ENCODE assay signal across 8 cellular contexts in the genomic region with DNA sequence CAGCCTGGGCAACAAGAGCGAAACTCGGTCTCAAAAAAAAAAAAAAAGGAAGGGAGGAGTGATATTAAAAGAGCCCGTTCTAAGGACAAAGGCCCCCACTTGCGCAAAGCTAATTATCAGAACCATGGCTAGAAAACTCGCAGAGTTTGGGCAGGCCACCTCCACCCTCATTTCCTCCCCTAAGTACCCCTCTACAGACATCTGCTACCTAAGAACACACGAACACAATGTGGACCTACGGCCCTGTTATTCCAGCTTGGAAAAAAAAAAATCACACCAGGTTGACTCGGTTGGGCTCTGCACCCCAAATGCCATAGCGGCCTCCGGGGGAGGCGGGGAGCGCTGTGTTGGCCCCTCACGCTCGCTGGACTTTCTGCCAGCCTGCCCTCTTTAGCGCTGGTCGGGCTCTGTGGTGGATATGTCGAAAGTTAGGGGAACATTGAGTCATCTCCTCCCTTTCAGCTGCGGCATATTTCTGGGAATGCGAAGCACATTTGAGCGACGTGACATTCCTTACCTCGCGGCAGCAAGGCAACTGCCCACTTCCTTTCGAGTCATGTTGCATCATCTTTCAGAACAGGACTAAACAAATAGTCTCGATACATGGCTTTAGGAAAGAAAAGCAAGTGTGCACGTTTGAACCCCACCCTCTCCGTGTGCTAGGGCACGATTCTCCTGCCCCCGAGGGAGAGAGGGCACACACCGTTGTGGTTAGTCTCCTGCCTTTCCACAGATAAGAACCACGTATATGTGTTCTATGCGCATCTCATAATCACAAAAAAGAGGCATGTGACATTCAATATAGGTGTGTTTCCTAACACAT.
A peak's percentile ranks its signal among the peaks of the same experiment; 100 is the strongest.
DNase-seq lines count a peak whose midpoint lies in the region; ATAC-seq, FAIRE-seq and TF ChIP-seq lines count a peak whose summit lies in the region.

No MANE protein-coding gene starts in this region.

- H3K36me3 Mint-ChIP-seq in activated naive CD8-positive, alpha-beta T cell treated with anti-CD3 and anti-CD28 coated beads, Interleukin-2, amount 50 U/mL, for 24 hours (ENCODE audit: low read depth): no peaks in the 10 kb centered on the region

- peaks cover 23% of the 10 kb centered on the region for H3K4me1 Mint-ChIP-seq in activated naive CD8-positive, alpha-beta T cell treated with anti-CD3 and anti-CD28 coated beads, Interleukin-2, amount 50 U/mL, for 24 hours

- peak overlapping the region; percentile 48 for H3K4me2 ChIP-seq in A549

- TF ChIP-seq CTCF in A549 (IDR thresholded peaks at IDR 0.05): no peak

- POLR2A ChIA-PET in A549 (lab: Yijun Ruan, JAX): no interaction called here

- WGBS in A549 (ENCODE audit: missing lambda C conversion rate): 9% methylated on average over 32 of the region's 32 CpGs

- peak overlapping the region; percentile 65 for H3K27ac Mint-ChIP-seq in activated naive CD8-positive, alpha-beta T cell treated with anti-CD3 and anti-CD28 coated beads, Interleukin-2, amount 50 U/mL, for 24 hours

- peaks cover 57% of the 10 kb centered on the region for H3K27me3 Mint-ChIP-seq in activated naive CD8-positive, alpha-beta T cell treated with anti-CD3 and anti-CD28 coated beads, Interleukin-2, amount 50 U/mL, for 24 hours

- FAIRE-seq in A549 (lab: Jason Lieb, UNC): no peak

- CTCF ChIA-PET in A549 (lab: Yijun Ruan, JAX): interaction anchor here (0.6 to 2.6 kb wide), 8 partner anchors 14 to 197 kb away, joined by 3 to 14 read pairs (median 4); no protein-coding TSS in a partner anchor

- DNase-seq in A549 (ENCODE audit: low read depth in 1 of 2, low spot score in 1 of 2) (peak; percentile 57 to 95), HS-5 (ENCODE audit: low read depth) (peak; percentile 92), kidney glomerular epithelial cell (lab: John Stamatoyannopoulos, UW) (peak; percentile 68), HUDEP-2 (lab: John Stamatoyannopoulos, UW; ENCODE audit: unreplicated experiment in 76 of 76) (no peak), OCI-M2 (lab: John Stamatoyannopoulos, UW; ENCODE audit: unreplicated experiment) (no peak)
- peak; percentile 11 for DNase-seq in activated naive CD8-positive, alpha-beta T cell treated with anti-CD3 and anti-CD28 coated beads, Interleukin-2, amount 50 U/mL, for 24 hours
- no peak for DNase-seq in activated naive CD4-positive, alpha-beta T cell treated with Interleukin-2 at 50 U/mL for 16 hours

- no peaks in the 10 kb centered on the region for H3K9me3 Mint-ChIP-seq in activated naive CD8-positive, alpha-beta T cell treated with anti-CD3 and anti-CD28 coated beads, Interleukin-2, amount 50 U/mL, for 24 hours

- peak; percentile 93 to 98 for ATAC-seq in A549
- ATAC-seq in activated naive CD8-positive, alpha-beta T cell treated with anti-CD3 and anti-CD28 coated beads, Interleukin-2, amount 50 U/mL, for 24 hours: peak; percentile 57
- no peak for ATAC-seq in HG02884 (IDR thresholded peaks at IDR 0.05; ENCODE audit: unreplicated experiment)

- TF ChIP-seq POLR2A in A549 (IDR thresholded peaks at IDR 0.05; ENCODE audit: low read length): no peak

- no peaks in the 10 kb centered on the region for H3K9me3 ChIP-seq in A549

- peak overlapping the region; percentile 3 for H3K4me3 Mint-ChIP-seq in activated naive CD8-positive, alpha-beta T cell treated with anti-CD3 and anti-CD28 coated beads, Interleukin-2, amount 50 U/mL, for 24 hours

- H3K4me3 ChIP-seq in A549: no peak overlapping the region

- H3K27ac ChIP-seq in A549: peak overlapping the region; percentile 95 to 98

- TF ChIP-seq EP300 in A549 (IDR thresholded peaks at IDR 0.05): peak; percentile 93 to 96

- H3K4me1 ChIP-seq in A549: peaks cover 47% of the 10 kb centered on the region

- peak in 1 of 2 experiments; percentile 65; a peak in 3 of 5 replicates for TF ChIP-seq RAD21 in A549 (conservative IDR thresholded peaks at IDR 0.05 in 1 of 2, IDR thresholded peaks at IDR 0.05 in 1 of 2)

TF ChIP-seq in A549, 52 proteins besides CTCF, POLR2A, EP300 and RAD21 (continues in another document):
- TF ChIP-seq CHD2 (IDR thresholded peaks at IDR 0.05; ENCODE audit: low read length, partially characterized antibody) (no peak), CEBPB (IDR thresholded peaks at IDR 0.05) (peak; percentile 96 to 99), MAZ (IDR thresholded peaks at IDR 0.05; ENCODE audit: borderline replicate concordance, low read depth, low read length) (no peak), E2F6 (IDR thresholded peaks at IDR 0.05; ENCODE audit: borderline replicate concordance, low read depth) (peak; percentile 30; the same call in 1 of the 2 replicates), FOXS1 (CRISPR knock-in tag; IDR thresholded peaks at IDR 0.05) (no peak), CHD4 (IDR thresholded peaks at IDR 0.05; ENCODE audit: borderline replicate concordance) (no peak), HDAC2 (IDR thresholded peaks at IDR 0.05) (no peak), GATA3 (IDR thresholded peaks at IDR 0.05; ENCODE audit: borderline replicate concordance) (peak; percentile 95), RARB (CRISPR knock-in tag; IDR thresholded peaks at IDR 0.05) (no peak), KDM1A (IDR thresholded peaks at IDR 0.05; ENCODE audit: low read depth) (no peak), JUN (IDR thresholded peaks at IDR 0.05) (peak; percentile 94 to 98), FOSL2 (IDR thresholded peaks at IDR 0.05) (peak; percentile 70), FOSL2 (CRISPR knock-in tag; IDR thresholded peaks at IDR 0.05) (peak; percentile 90), KDM5A (IDR thresholded peaks at IDR 0.05) (no peak), ATOH8 (CRISPR knock-in tag; IDR thresholded peaks at IDR 0.05; ENCODE audit: low read depth) (no peak), HES2 (IDR thresholded peaks at IDR 0.05) (peak; percentile 78), SMC3 (IDR thresholded peaks at IDR 0.05) (peak; percentile 61; the same call in 2 of the 3 replicates), EHF (CRISPR knock-in tag; IDR thresholded peaks at IDR 0.05) (no peak), FOSB (CRISPR knock-in tag; IDR thresholded peaks at IDR 0.05) (no peak), NFE2L2 (conservative IDR thresholded peaks at IDR 0.05; ENCODE audit: low read length) (no peak), NR3C1 (IDR thresholded peaks at IDR 0.05) (no peak)
- TF ChIP-seq, protein P1, sequence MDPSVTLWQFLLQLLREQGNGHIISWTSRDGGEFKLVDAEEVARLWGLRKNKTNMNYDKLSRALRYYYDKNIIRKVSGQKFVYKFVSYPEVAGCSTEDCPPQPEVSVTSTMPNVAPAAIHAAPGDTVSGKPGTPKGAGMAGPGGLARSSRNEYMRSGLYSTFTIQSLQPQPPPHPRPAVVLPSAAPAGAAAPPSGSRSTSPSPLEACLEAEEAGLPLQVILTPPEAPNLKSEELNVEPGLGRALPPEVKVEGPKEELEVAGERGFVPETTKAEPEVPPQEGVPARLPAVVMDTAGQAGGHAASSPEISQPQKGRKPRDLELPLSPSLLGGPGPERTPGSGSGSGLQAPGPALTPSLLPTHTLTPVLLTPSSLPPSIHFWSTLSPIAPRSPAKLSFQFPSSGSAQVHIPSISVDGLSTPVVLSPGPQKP (IDR thresholded peaks at IDR 0.05; ENCODE audit: low read depth, low read length): no peak
- TF ChIP-seq, protein P2, sequence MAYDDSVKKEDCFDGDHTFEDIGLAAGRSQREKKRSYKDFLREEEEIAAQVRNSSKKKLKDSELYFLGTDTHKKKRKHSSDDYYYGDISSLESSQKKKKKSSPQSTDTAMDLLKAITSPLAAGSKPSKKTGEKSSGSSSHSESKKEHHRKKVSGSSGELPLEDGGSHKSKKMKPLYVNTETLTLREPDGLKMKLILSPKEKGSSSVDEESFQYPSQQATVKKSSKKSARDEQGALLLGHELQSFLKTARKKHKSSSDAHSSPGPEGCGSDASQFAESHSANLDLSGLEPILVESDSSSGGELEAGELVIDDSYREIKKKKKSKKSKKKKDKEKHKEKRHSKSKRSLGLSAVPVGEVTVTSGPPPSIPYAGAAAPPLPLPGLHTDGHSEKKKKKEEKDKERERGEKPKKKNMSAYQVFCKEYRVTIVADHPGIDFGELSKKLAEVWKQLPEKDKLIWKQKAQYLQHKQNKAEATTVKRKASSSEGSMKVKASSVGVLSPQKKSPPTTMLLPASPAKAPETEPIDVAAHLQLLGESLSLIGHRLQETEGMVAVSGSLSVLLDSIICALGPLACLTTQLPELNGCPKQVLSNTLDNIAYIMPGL (CRISPR knock-in tag; IDR thresholded peaks at IDR 0.05; ENCODE audit: borderline replicate concordance): no peak
- TF ChIP-seq, protein P3, sequence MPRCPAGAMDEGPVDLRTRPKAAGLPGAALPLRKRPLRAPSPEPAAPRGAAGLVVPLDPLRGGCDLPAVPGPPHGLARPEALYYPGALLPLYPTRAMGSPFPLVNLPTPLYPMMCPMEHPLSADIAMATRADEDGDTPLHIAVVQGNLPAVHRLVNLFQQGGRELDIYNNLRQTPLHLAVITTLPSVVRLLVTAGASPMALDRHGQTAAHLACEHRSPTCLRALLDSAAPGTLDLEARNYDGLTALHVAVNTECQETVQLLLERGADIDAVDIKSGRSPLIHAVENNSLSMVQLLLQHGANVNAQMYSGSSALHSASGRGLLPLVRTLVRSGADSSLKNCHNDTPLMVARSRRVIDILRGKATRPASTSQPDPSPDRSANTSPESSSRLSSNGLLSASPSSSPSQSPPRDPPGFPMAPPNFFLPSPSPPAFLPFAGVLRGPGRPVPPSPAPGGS (IDR thresholded peaks at IDR 0.05): peak; percentile 87; the same call in 2 of the 3 replicates

Comparison
In these comparisons a context has a peak if more than half of its experiments do, and no peak if none do; other contexts are left out.
1. DNase-seq: peak in A549 (2 of 2), HS-5 (single experiment), activated naive CD8-positive, alpha-beta T cell treated with anti-CD3 and anti-CD28 coated beads, Interleukin-2, amount 50 U/mL, for 24 hours (single experiment) and kidney glomerular epithelial cell (single experiment); none in HUDEP-2 (0 of 76), activated naive CD4-positive, alpha-beta T cell treated with Interleukin-2 at 50 U/mL for 16 hours (single experiment) and OCI-M2 (single experiment).